ENCODE assay signal across 9 cellular contexts in genomic region chr6:149046822-149047246, GRCh38.
DNase-seq lines count a peak whose midpoint lies in the region; ATAC-seq and TF ChIP-seq lines count a peak whose summit lies in the region.
"Had no signal": no experiment of that assay in that cellular context is flagged by ENCODE, and none has a peak within 500 bp of the region (broad histone marks: within the 10 kb centered on the region; RNA-seq: fewer than 3 reads in every experiment).

No MANE protein-coding gene starts in this region.

- H3K36me3 Mint-ChIP-seq in central memory CD8-positive, alpha-beta T cell (ENCODE audit: insufficient read depth): peaks cover 6% of the 10 kb centered on the region
- peaks cover under 1% of the 10 kb centered on the region for H3K36me3 Mint-ChIP-seq in endothelial cell (ENCODE audit: low read depth, unreplicated experiment)

- peaks cover 34% of the 10 kb centered on the region for H3K4me1 ChIP-seq in DOHH2 (ENCODE audit: control insufficient read depth, low read length)

- no peaks in the 10 kb centered on the region for H3K9me3 ChIP-seq in DOHH2 (ENCODE audit: control insufficient read depth, insufficient read depth, low read length)

- H3K27me3 ChIP-seq in DOHH2 (ENCODE audit: control insufficient read depth, low read length): no peaks in the 10 kb centered on the region

- peak overlapping the region; percentile 42; the same call in 1 of the 2 replicates for H3K27ac ChIP-seq in DOHH2 (ENCODE audit: low read depth, low read length)

- TF ChIP-seq CTCF in DOHH2 (IDR thresholded peaks at IDR 0.05; ENCODE audit: low read depth, low read length, poor library complexity, severe bottlenecking) (no peak), endothelial cell (IDR thresholded peaks at IDR 0.05; ENCODE audit: unreplicated experiment) (no peak)

- H3K9me3 Mint-ChIP-seq in central memory CD8-positive, alpha-beta T cell: no peaks in the 10 kb centered on the region
- no peaks in the 10 kb centered on the region for H3K9me3 Mint-ChIP-seq in endothelial cell (ENCODE audit: unreplicated experiment)

- no peaks in the 10 kb centered on the region for H3K36me3 ChIP-seq in DOHH2 (ENCODE audit: control insufficient read depth, low read length)

- no peaks in the 10 kb centered on the region for H4K20me1 ChIP-seq in DOHH2 (ENCODE audit: control insufficient read depth, insufficient read depth, low read depth, low read length)

- 0 out of 2 replicates have a peak, but pooled peaks cover 3% of the 10 kb centered on the region for H3F3A ChIP-seq in DOHH2 (ENCODE audit: control insufficient read depth, insufficient read depth)

- intact Hi-C loops in cardiac septum (cut with DNase I): no loop called here

- ATAC-seq in GM19468 (IDR thresholded peaks at IDR 0.05; ENCODE audit: extremely low read depth, unreplicated experiment): peak; percentile 57
- peak; percentile 78 for ATAC-seq in HG03432 (IDR thresholded peaks at IDR 0.05; ENCODE audit: unreplicated experiment)
- ATAC-seq in central memory CD8-positive, alpha-beta T cell (replicated peaks; ENCODE audit: extremely low read depth, poor library complexity, severe bottlenecking): no peak

- H3K4me3 ChIP-seq in DOHH2 (ENCODE audit: low read length): peak overlapping the region; percentile 59

- no peaks in the 10 kb centered on the region for H3K27me3 Mint-ChIP-seq in central memory CD8-positive, alpha-beta T cell
- H3K27me3 Mint-ChIP-seq in endothelial cell (ENCODE audit: unreplicated experiment): peaks cover 5% of the 10 kb centered on the region

- no peak for DNase-seq in central memory CD8-positive, alpha-beta T cell (ENCODE audit: low spot score in 2 of 2)
- DNase-seq in ecto neural progenitor cell (ENCODE audit: low spot score): no peak
- no peak for DNase-seq in endothelial cell (ENCODE audit: low spot score)
- no peak for DNase-seq in cardiac septum (ENCODE audit: low spot score)
- no peak for DNase-seq in GM19240 (ENCODE audit: insufficient read length, low spot score)
- DNase-seq: T-helper 9 cell had no signal

- H3K79me2 ChIP-seq in DOHH2 (ENCODE audit: control insufficient read depth, low read length): no peaks in the 10 kb centered on the region

- H3K27ac Mint-ChIP-seq in central memory CD8-positive, alpha-beta T cell (ENCODE audit: low read depth): peak overlapping the region; percentile 29
- H3K27ac Mint-ChIP-seq in endothelial cell (ENCODE audit: unreplicated experiment): no peak overlapping the region

- H3K4me2 ChIP-seq in DOHH2 (ENCODE audit: low read length): peak overlapping the region; percentile 57

- no peaks in the 10 kb centered on the region for H3K9me2 ChIP-seq in DOHH2 (replicated peaks; ENCODE audit: control insufficient read depth, low read length)

- H3K4me1 Mint-ChIP-seq in central memory CD8-positive, alpha-beta T cell: peaks cover 13% of the 10 kb centered on the region
- H3K4me1 Mint-ChIP-seq in endothelial cell (ENCODE audit: unreplicated experiment): peaks cover 6% of the 10 kb centered on the region

- H3K4me3 Mint-ChIP-seq in central memory CD8-positive, alpha-beta T cell: peak overlapping the region; percentile 42
- no peak overlapping the region for H3K4me3 Mint-ChIP-seq in endothelial cell (ENCODE audit: unreplicated experiment)
